Comparison of ENCODE assay signal across 9 cellular contexts in the genomic region with DNA sequence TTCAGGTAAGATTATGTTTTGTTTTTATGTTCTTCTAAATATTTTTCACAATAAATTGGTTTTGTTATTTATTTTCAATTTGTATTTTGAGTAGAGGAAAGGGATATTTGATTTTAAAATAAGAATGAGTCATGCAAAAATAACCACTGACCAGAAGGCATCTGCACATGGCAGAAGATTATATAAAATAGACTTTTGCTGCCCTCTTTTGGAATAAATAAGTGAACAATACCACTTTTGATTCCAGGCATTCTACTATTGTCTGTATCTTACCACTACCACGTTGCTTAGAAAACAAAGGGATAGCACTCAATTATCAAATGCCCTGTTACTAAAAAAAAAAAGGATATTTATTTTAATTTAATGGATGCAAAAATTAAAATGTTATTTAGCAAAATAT.
DNase-seq lines count a peak whose midpoint lies in the region; ATAC-seq and TF ChIP-seq lines count a peak whose summit lies in the region.
"Had no signal": no experiment of that assay in that cellular context is flagged by ENCODE, and none has a peak within 500 bp of the region (broad histone marks: within the 10 kb centered on the region; RNA-seq: fewer than 3 reads in every experiment).

No MANE protein-coding gene starts in this region.

- H3K4me1 ChIP-seq in OCI-LY7 (ENCODE audit: insufficient read depth, low read length, poor library complexity, severe bottlenecking) = no peaks in the 10 kb centered on the region
- H3K4me1 ChIP-seq: ascending aorta had no signal

- in situ Hi-C loops in GM13976 (cut with MboI; ENCODE audit: low sequenced_read_pairs, unreplicated experiment) = no loop called here

- TF ChIP-seq CTCF in OCI-LY7 (conservative IDR thresholded peaks at IDR 0.05; ENCODE audit: low read length) (peak; percentile 32; the same call in 1 of the 2 replicates), GM13976 (IDR thresholded peaks at IDR 0.05; ENCODE audit: borderline replicate concordance, control extremely low read depth, extremely low read depth, insufficient read depth, missing control alignments) (no peak)

- no peaks in the 10 kb centered on the region for H3K79me2 ChIP-seq in OCI-LY7 (ENCODE audit: insufficient read depth, low read depth, low read length)

- no peak for ATAC-seq in GM21529 (IDR thresholded peaks at IDR 0.05; ENCODE audit: unreplicated experiment)
- no peak for ATAC-seq in GM19463 (IDR thresholded peaks at IDR 0.05; ENCODE audit: unreplicated experiment)

- H3K4me2 ChIP-seq in OCI-LY7 (ENCODE audit: low read length) = no peak overlapping the region

- BruUV-seq in OCI-LY7 (replicated peaks; lab: Mats Ljungman, UMichigan) = no TSS peak

- H3K27ac ChIP-seq in OCI-LY7 (ENCODE audit: low read depth, low read length, poor library complexity, severe bottlenecking) = no peak overlapping the region
- H3K27ac ChIP-seq: ascending aorta had no signal

- H3K9me3 ChIP-seq in OCI-LY7 (ENCODE audit: low read length) = no peaks in the 10 kb centered on the region
- H3K9me3 ChIP-seq: ascending aorta had no signal

- peak; percentile 26 for DNase-seq in D341Med (ENCODE audit: low spot score)
- peak; percentile 25 for DNase-seq in MV-4-11 (lab: John Stamatoyannopoulos, UW)
- peak; percentile 1 for DNase-seq in OCI-LY7 (ENCODE audit: low spot score)
- DNase-seq in kidney tubule cell (ENCODE audit: low spot score) = peak; percentile 32
- DNase-seq in ureter (ENCODE audit: low spot score) = no peak
- no peak for DNase-seq in GM13976 (ENCODE audit: low spot score)

- no peak overlapping the region for H3K4me3 ChIP-seq in OCI-LY7 (ENCODE audit: low read depth, low read length, poor library complexity, severe bottlenecking)
- H3K4me3 ChIP-seq: ascending aorta had no signal

- CTCF ChIA-PET in OCI-LY7 (lab: Charles Lee; ENCODE audit: unreplicated experiment) = no interaction called here

- POLR2A ChIA-PET in OCI-LY7 (lab: Charles Lee) = interaction anchor here (1.1 to 1.2 kb wide), 2 partner anchors 9 to 462 kb away, joined by 3 read pairs; no protein-coding TSS in a partner anchor

- no peaks in the 10 kb centered on the region for H3K36me3 ChIP-seq in OCI-LY7 (ENCODE audit: insufficient read depth, low read length)
- H3K36me3 ChIP-seq: ascending aorta had no signal

- intact Hi-C loops in OCI-LY7 (cut with micrococcal nuclease; ENCODE audit: unreplicated experiment) = no loop called here

- no peak overlapping the region for H2AFZ ChIP-seq in OCI-LY7 (ENCODE audit: low read length)

- H4K20me1 ChIP-seq in OCI-LY7 (ENCODE audit: insufficient read depth, low read length) = no peaks in the 10 kb centered on the region

- no peaks in the 10 kb centered on the region; the same call in 1 of the 2 replicates for H3K9me2 ChIP-seq in OCI-LY7 (ENCODE audit: insufficient read depth, low read length)

Comparison
In these comparisons a context has a peak if more than half of its experiments do, and no peak if none do; other contexts are left out.
1. DNase-seq: peak in D341Med (single experiment), MV-4-11 (single experiment), OCI-LY7 (single experiment) and kidney tubule cell (single experiment); none in ureter (single experiment) and GM13976 (single experiment).